Comparison of ENCODE assay signal across 1 cellular context in genomic region chr11:88313441-88313840, GRCh38.
TF ChIP-seq lines count a peak whose summit lies in the region.

No MANE protein-coding gene starts in this region.

TF ChIP-seq in H1, 55 proteins besides CTCF, POLR2A, EP300 and RAD21:
- TF ChIP-seq KDM1A (IDR thresholded peaks at IDR 0.05; ENCODE audit: borderline replicate concordance, low read length) (no peak), CEBPB (IDR thresholded peaks at IDR 0.05; ENCODE audit: low read depth, low read length) (no peak), POU5F1 (IDR thresholded peaks at IDR 0.05; ENCODE audit: low read depth, low read length) (no peak), FOSL1 (IDR thresholded peaks at IDR 0.05; ENCODE audit: insufficient read depth, low read depth, low read length) (no peak), BRCA1 (IDR thresholded peaks at IDR 0.05; ENCODE audit: low read depth, low read length) (no peak), JUND (IDR thresholded peaks at IDR 0.05; ENCODE audit: low read length) (no peak), TEAD4 (IDR thresholded peaks at IDR 0.05; ENCODE audit: low read depth, low read length) (no peak), KDM4A (IDR thresholded peaks at IDR 0.05; ENCODE audit: low read depth, low read length, severe bottlenecking) (no peak), ATF3 (IDR thresholded peaks at IDR 0.05; ENCODE audit: insufficient read depth, low read depth, low read length) (no peak)
TF ChIP-seq in H1: peak in this region for 0.
